ENCODE assay signal across 13 cellular contexts in genomic region chr17:12024332-12024731, GRCh38. TPM values are rescaled to one million over a fixed set of nuclear protein-coding genes. Genes with fewer than 3 reads are reported as not detected.
DNase-seq lines count a peak whose midpoint lies in the region; ATAC-seq and TF ChIP-seq lines count a peak whose summit lies in the region.
"Had no signal": no experiment of that assay in that cellular context is flagged by ENCODE, and none has a peak within 500 bp of the region (broad histone marks: within the 10 kb centered on the region; RNA-seq: fewer than 3 reads in every experiment).

No MANE protein-coding gene starts in this region.

- POLR2A ChIA-PET in MCF 10A (lab: Yijun Ruan, JAX), result interaction anchor here (0.8 to 7.9 kb wide), 3 partner anchors 14 to 89 kb away, joined by 3 to 184 read pairs (median 115); partner anchors contain the start of gene ZNF18

- intact Hi-C loops in MCF 10A (cut with micrococcal nuclease), result loop anchor here (5.0 kb wide), 1 partner anchor 93 kb away; no protein-coding TSS in a partner anchor

- no peaks in the 10 kb centered on the region for H3K9me3 Mint-ChIP-seq in MCF 10A (ENCODE audit: unreplicated experiment)
- no peaks in the 10 kb centered on the region for H3K9me3 Mint-ChIP-seq in stimulated activated memory B cell treated with anti-CD40 and anti-IgM and Interleukin-4, amounts not matched to agents 10 μg/mL and 1 μg/mL and 100 μg/mL, for 72 hours

- no peak for ATAC-seq in HG03378 (IDR thresholded peaks at IDR 0.05; ENCODE audit: unreplicated experiment)
- no peak for ATAC-seq in HG03521 (IDR thresholded peaks at IDR 0.05; ENCODE audit: unreplicated experiment)
- no peak for ATAC-seq in stimulated activated memory B cell treated with anti-CD40 and anti-IgM and Interleukin-4, amounts not matched to agents 10 μg/mL and 1 μg/mL and 100 μg/mL, for 72 hours
- ATAC-seq: stimulated activated naive CD8-positive, alpha-beta T cell treated with anti-CD3 and anti-CD28 coated beads, Interleukin-15, Interleukin-2, amounts not matched to agents 100 U/mL and 50 U/mL, for 24 hours had no signal

- H3K4me3 ChIP-seq in AG10803 (ENCODE audit: low read length), result no peak overlapping the region
- H3K4me3 ChIP-seq: prostate gland had no signal

- H3K4me3 Mint-ChIP-seq in MCF 10A (ENCODE audit: unreplicated experiment), result peak overlapping the region; percentile 28
- H3K4me3 Mint-ChIP-seq in stimulated activated memory B cell treated with anti-CD40 and anti-IgM and Interleukin-4, amounts not matched to agents 10 μg/mL and 1 μg/mL and 100 μg/mL, for 72 hours, result no peak overlapping the region

- TF ChIP-seq CTCF in AG10803 (conservative IDR thresholded peaks at IDR 0.05; ENCODE audit: low read length) (no peak), MCF 10A (IDR thresholded peaks at IDR 0.05; ENCODE audit: unreplicated experiment) (no peak)

- BruUV-seq in MCF 10A (replicated peaks; lab: Mats Ljungman, UMichigan), result no TSS peak

- DNase-seq in AG10803 (ENCODE audit: low read depth) (peak; percentile 29), LHCN-M2 (ENCODE audit: low read depth) (peak; percentile 71), MCF 10A (ENCODE audit: unreplicated experiment) (peak; percentile 81), kidney glomerular epithelial cell (lab: John Stamatoyannopoulos, UW) (peak; percentile 73), NCI-H1436 (lab: John Stamatoyannopoulos, UW) (no peak)
- DNase-seq: midbrain; NCI-H446; Right ventricle myocardium superior; stimulated activated naive CD8-positive, alpha-beta T cell treated with anti-CD3 and anti-CD28 coated beads, Interleukin-15, Interleukin-2, amounts not matched to agents 100 U/mL and 50 U/mL, for 24 hours had no signal

- H3K36me3 Mint-ChIP-seq in MCF 10A (ENCODE audit: insufficient read depth, unreplicated experiment), result peaks cover 7% of the 10 kb centered on the region
- H3K36me3 Mint-ChIP-seq in stimulated activated memory B cell treated with anti-CD40 and anti-IgM and Interleukin-4, amounts not matched to agents 10 μg/mL and 1 μg/mL and 100 μg/mL, for 72 hours, result no peaks in the 10 kb centered on the region

- H3K4me1 Mint-ChIP-seq in MCF 10A (ENCODE audit: insufficient read depth, unreplicated experiment), result peaks cover 40% of the 10 kb centered on the region
- peaks cover 67% of the 10 kb centered on the region for H3K4me1 Mint-ChIP-seq in stimulated activated memory B cell treated with anti-CD40 and anti-IgM and Interleukin-4, amounts not matched to agents 10 μg/mL and 1 μg/mL and 100 μg/mL, for 72 hours

- CTCF ChIA-PET in MCF 10A (lab: Yijun Ruan, JAX), result interaction anchor here (0.6 to 0.7 kb wide), 2 partner anchors 73 to 291 kb away, joined by 3 read pairs; no protein-coding TSS in a partner anchor

- H3K27me3 Mint-ChIP-seq in MCF 10A (ENCODE audit: insufficient read depth, unreplicated experiment), result no peaks in the 10 kb centered on the region
- H3K27me3 Mint-ChIP-seq in stimulated activated memory B cell treated with anti-CD40 and anti-IgM and Interleukin-4, amounts not matched to agents 10 μg/mL and 1 μg/mL and 100 μg/mL, for 72 hours, result no peaks in the 10 kb centered on the region

- H3K27ac Mint-ChIP-seq in MCF 10A (ENCODE audit: low read depth, unreplicated experiment), result peak overlapping the region; percentile 59
- H3K27ac Mint-ChIP-seq in stimulated activated memory B cell treated with anti-CD40 and anti-IgM and Interleukin-4, amounts not matched to agents 10 μg/mL and 1 μg/mL and 100 μg/mL, for 72 hours, result no peak overlapping the region

RNA-seq across cellular contexts. Expression of gene MAP2K4, which starts 3.7 kb away (rescaled TPM):
- total RNA-seq in LHCN-M2 (2014; rRNA removed) (28.7 and 33.1 TPM in 2 replicates), MCF 10A (2022) (29.2 and 42.3 TPM in 2 replicates)
- 9.4 TPM for polyA plus RNA-seq in LHCN-M2 (2012)

RNA-seq across cellular contexts. Expression of gene ZNF18, which starts 27.1 kb away (rescaled TPM):
- 7.9 and 8.1 TPM in 2 replicates for total RNA-seq in LHCN-M2 (2014; rRNA removed)
- polyA plus RNA-seq in LHCN-M2 (2012), result 4.0 TPM
- total RNA-seq in MCF 10A (2022), result 4.6 and 7.3 TPM in 2 replicates
